In genomic region chr5:138032572-138033274, GRCh38 we compare ENCODE assay signal across 8 cellular contexts. TPM values are rescaled to one million over a fixed set of nuclear protein-coding genes. Genes with fewer than 3 reads are reported as not detected.
DNase-seq lines count a peak whose midpoint lies in the region; TF ChIP-seq lines count a peak whose summit lies in the region.

Gene FAM13B (minus strand): TSS chr5:138033079. CDS start chr5:138019111, 13,968 bp downstream.

- H3K4me3 Mint-ChIP-seq in activated naive CD4-positive, alpha-beta T cell treated with anti-CD3 and anti-CD28 coated beads for 36 hours = peak within 1 kb of the TSS; percentile 98

- H2AFZ ChIP-seq in osteoblast (ENCODE audit: low read length) = peak within 1 kb of the TSS; percentile 93

- H3K4me1 ChIP-seq in osteoblast (ENCODE audit: insufficient read depth, low read length) = peaks cover 24% of the 10 kb centered on the region
- peaks cover 24% of the 10 kb centered on the region for H3K4me1 ChIP-seq in thymus (ENCODE audit: control insufficient read depth, insufficient read depth, low read length)

- H3K4me2 ChIP-seq in osteoblast (ENCODE audit: insufficient read depth, low read length) = peak within 1 kb of the TSS; percentile 94

- H3K9me3 ChIP-seq in SK-N-MC (ENCODE audit: low read depth, low read length) (no peaks in the 10 kb centered on the region), osteoblast (ENCODE audit: low read depth, low read length) (no peaks in the 10 kb centered on the region), thymus (ENCODE audit: control insufficient read depth) (peaks cover 2% of the 10 kb centered on the region)

- no peaks in the 10 kb centered on the region for H3K27me3 Mint-ChIP-seq in activated naive CD4-positive, alpha-beta T cell treated with anti-CD3 and anti-CD28 coated beads for 36 hours (ENCODE audit: low read depth)

- H3K27me3 ChIP-seq in H7 (ENCODE audit: control insufficient read depth, insufficient read depth, low read length) = no peaks in the 10 kb centered on the region
- no peaks in the 10 kb centered on the region for H3K27me3 ChIP-seq in osteoblast (ENCODE audit: insufficient read depth, low read length)
- H3K27me3 ChIP-seq in thymus (ENCODE audit: control insufficient read depth, insufficient read depth) = no peaks in the 10 kb centered on the region

- CTCF ChIA-PET in activated naive CD4-positive, alpha-beta T cell treated with anti-CD3 and anti-CD28 coated beads for 36 hours (lab: Charles Lee) = interaction anchor here (0.7 to 7.9 kb wide), 7 partner anchors 10 to 254 kb away, joined by 3 to 243 read pairs (median 13); no protein-coding TSS in a partner anchor

- no peak for TF ChIP-seq CTCF in osteoblast (IDR thresholded peaks at IDR 0.05; ENCODE audit: extremely low read depth, low read depth, low read length)

- H3K27ac Mint-ChIP-seq in activated naive CD4-positive, alpha-beta T cell treated with anti-CD3 and anti-CD28 coated beads for 36 hours = peak within 1 kb of the TSS; percentile 94

- peaks cover 36% of the 10 kb centered on the region for H4K20me1 ChIP-seq in osteoblast (ENCODE audit: insufficient read depth, low read length)

- no peaks in the 10 kb centered on the region for H3K9me3 Mint-ChIP-seq in activated naive CD4-positive, alpha-beta T cell treated with anti-CD3 and anti-CD28 coated beads for 36 hours

- H3K4me1 Mint-ChIP-seq in activated naive CD4-positive, alpha-beta T cell treated with anti-CD3 and anti-CD28 coated beads for 36 hours (ENCODE audit: low read depth) = peaks cover 51% of the 10 kb centered on the region

- H3K4me3 ChIP-seq in H7 (ENCODE audit: insufficient read depth, low read depth, low read length) (peak within 1 kb of the TSS; percentile 97), SK-N-MC (peak within 1 kb of the TSS; percentile 98), osteoblast (ENCODE audit: insufficient read depth, low read length) (peak within 1 kb of the TSS; percentile 98), thymus (ENCODE audit: low read length) (peak within 1 kb of the TSS; percentile 67)

- H3K79me2 ChIP-seq in osteoblast (ENCODE audit: insufficient read depth, low read length) = peaks cover 51% of the 10 kb centered on the region

- under 1% methylated on average over 76 of the region's 76 CpGs for WGBS in thymus

- DNase-seq in ELR (ENCODE audit: low read depth) (peak; percentile 81), H7 (peak; percentile 97), M059J (ENCODE audit: low read depth) (peak; percentile 70), SK-N-MC (ENCODE audit: low read depth, low spot score) (no peak), globus pallidus (ENCODE audit: low spot score) (peak; percentile 74), osteoblast (ENCODE audit: insufficient read length, low spot score, missing footprints) (peak; percentile 93)
- peak; percentile 79 for DNase-seq in activated naive CD4-positive, alpha-beta T cell treated with anti-CD3 and anti-CD28 coated beads for 36 hours

- H3K36me3 Mint-ChIP-seq in activated naive CD4-positive, alpha-beta T cell treated with anti-CD3 and anti-CD28 coated beads for 36 hours (ENCODE audit: low read depth) = peaks cover 10% of the 10 kb centered on the region

- intact Hi-C loops in activated naive CD4-positive, alpha-beta T cell treated with anti-CD3 and anti-CD28 coated beads for 36 hours (cut with micrococcal nuclease) = loop anchor here (1.0 to 5.0 kb wide), 8 partner anchors 34 to 300 kb away; partner anchors contain the start of genes CDC23, CDC25C, HNRNPA0 and KIF20A

- H3K9ac ChIP-seq in SK-N-MC (ENCODE audit: insufficient read length) = peak within 1 kb of the TSS; percentile 98

- H3K27ac ChIP-seq in SK-N-MC (peak within 1 kb of the TSS; percentile 95), osteoblast (ENCODE audit: low read depth, low read length) (peak within 1 kb of the TSS; percentile 94), thymus (ENCODE audit: low read depth) (peak within 1 kb of the TSS; percentile 97)

- H3K36me3 ChIP-seq in H7 (replicated peaks; ENCODE audit: control insufficient read depth, insufficient read depth, low read length) (no peaks in the 10 kb centered on the region), SK-N-MC (ENCODE audit: insufficient read depth, low read length) (peaks cover 6% of the 10 kb centered on the region; the same call in 1 of the 2 replicates), osteoblast (ENCODE audit: insufficient read depth, low read length) (no peaks in the 10 kb centered on the region), thymus (ENCODE audit: control insufficient read depth, insufficient read depth) (peaks cover 3% of the 10 kb centered on the region)

RNA-seq across cellular contexts. Expression of gene FAM13B, which starts in this region (rescaled TPM):
- 3.8 and 6.9 TPM in 2 replicates for total RNA-seq in H7 (2014; rRNA removed; shearing (Covaris generic))
- 9.0 and 13.0 TPM in 2 replicates for total RNA-seq in M059J (2014; rRNA removed; shearing (Covaris generic))
- total RNA-seq in activated naive CD4-positive, alpha-beta T cell treated with anti-CD3 and anti-CD28 coated beads for 36 hours = 10 to 100 TPM in 1 of 2 experiments, 1 to 10 TPM in 1; 9.4 to 14.5 TPM
- total RNA-seq in osteoblast = 55.7 and 59.7 TPM in 2 replicates
- 16.9 TPM for polyA plus RNA-seq in thymus
